Comparison of ENCODE assay signal across 21 cellular contexts in genomic region chr9:95755421-95755730, GRCh38.
DNase-seq lines count a peak whose midpoint lies in the region; ATAC-seq and TF ChIP-seq lines count a peak whose summit lies in the region.
"Had no signal": no experiment of that assay in that cellular context is flagged by ENCODE, and none has a peak within 500 bp of the region (broad histone marks: within the 10 kb centered on the region; RNA-seq: fewer than 3 reads in every experiment).

No MANE protein-coding gene starts in this region.

- H4K8ac ChIP-seq in trophoblast cell (ENCODE audit: low read depth, low read length), result no peak overlapping the region

- H3K4me3 ChIP-seq in gastroesophageal sphincter (no peak overlapping the region), trophoblast cell (ENCODE audit: low read depth, low read length) (no peak overlapping the region)
- H3K4me3 ChIP-seq: A549, GM12878, PC-9 had no signal

- TF ChIP-seq EP300 in gastroesophageal sphincter (IDR thresholded peaks at IDR 0.05), result no peak

- no peaks in the 10 kb centered on the region for H3K9me3 ChIP-seq in gastroesophageal sphincter
- no peaks in the 10 kb centered on the region for H3K9me3 ChIP-seq in trophoblast cell (ENCODE audit: insufficient read depth, low read depth, low read length)
- H3K9me3 ChIP-seq: A549 had no signal

- H3K23ac ChIP-seq in trophoblast cell (ENCODE audit: low read length), result no peak overlapping the region

- no peak overlapping the region for H2AFZ ChIP-seq in trophoblast cell (ENCODE audit: insufficient read depth, low read length, poor library complexity)
- H2AFZ ChIP-seq: PC-9 had no signal

- no peak overlapping the region for H2BK5ac ChIP-seq in trophoblast cell (ENCODE audit: low read depth, low read length, poor library complexity)

- H3K36me3 ChIP-seq in gastroesophageal sphincter (no peaks in the 10 kb centered on the region), trophoblast cell (ENCODE audit: control insufficient read depth in 1 of 2, insufficient read depth in 2 of 2, low read length in 2 of 2) (no peaks in the 10 kb centered on the region)

- H2BK120ac ChIP-seq in trophoblast cell (ENCODE audit: insufficient read depth, low read length, poor library complexity), result no peak overlapping the region

- peaks cover 6% of the 10 kb centered on the region for H3K27me3 ChIP-seq in gastroesophageal sphincter
- peaks cover 5% of the 10 kb centered on the region for H3K27me3 ChIP-seq in trophoblast cell (ENCODE audit: insufficient read depth, low read length)

- H3K79me2 ChIP-seq in trophoblast cell (ENCODE audit: control insufficient read depth, insufficient read depth, low read length, poor library complexity), result peaks cover 3% of the 10 kb centered on the region

- peak overlapping the region; percentile 41 for H4K91ac ChIP-seq in trophoblast cell (ENCODE audit: low read depth, low read length)

- DNase-seq in G401 (ENCODE audit: low spot score), result peak; percentile 32
- DNase-seq in RWPE1 (ENCODE audit: low spot score), result no peak
- no peak for DNase-seq in trophoblast cell
- DNase-seq: DND-41, GDM1, HFFc6, IMR-90, Karpas-422, NCI-H1105 treated with DMSO at 0.1 percent for 48 hours, NCI-H2029, NCI-H2171, NCI-H446 treated with DMSO at 0.1 percent for 48 hours, NCI-H774, PC-9 had no signal

- peak overlapping the region; percentile 16 for H2BK12ac ChIP-seq in trophoblast cell (ENCODE audit: low read length)

- H3K14ac ChIP-seq in trophoblast cell (ENCODE audit: low read length), result no peak overlapping the region

- POLR2A ChIA-PET in RWPE1 (lab: Yijun Ruan, JAX; ENCODE audit: low non-redundant PET), result no interaction called here

- no peak overlapping the region for H4K12ac ChIP-seq in trophoblast cell (ENCODE audit: low read depth, low read length)

- H3K18ac ChIP-seq in trophoblast cell (ENCODE audit: low read length), result no peak overlapping the region

- no peak overlapping the region for H2AK5ac ChIP-seq in trophoblast cell (ENCODE audit: low read length)

- no peak overlapping the region for H3K4ac ChIP-seq in trophoblast cell (ENCODE audit: low read depth, low read length)

- H3K4me2 ChIP-seq in trophoblast cell (ENCODE audit: low read length), result no peak overlapping the region
- H3K4me2 ChIP-seq: A549, PC-9 had no signal

- ATAC-seq in gastroesophageal sphincter, result no peak
- ATAC-seq in HG03469 (IDR thresholded peaks at IDR 0.05; ENCODE audit: unreplicated experiment), result no peak
- ATAC-seq in HG03097 (IDR thresholded peaks at IDR 0.05; ENCODE audit: low FRiP score, unreplicated experiment), result no peak
- no peak for ATAC-seq in GM21825 (IDR thresholded peaks at IDR 0.05; ENCODE audit: unreplicated experiment)
- ATAC-seq in GM18511 (IDR thresholded peaks at IDR 0.05; ENCODE audit: unreplicated experiment), result no peak
- ATAC-seq: A549, GM12878 had no signal

- WGBS in gastroesophageal sphincter (ENCODE audit: low coverage in 1 of 2), 2 donors, result 83 to 89% methylated on average over 2 to 3 of the region's 3 CpGs
- no CpG with 5 or more reads among the region's 3 CpGs for WGBS in trophoblast cell (ENCODE audit: extremely low coverage, insufficient coverage, insufficient read length)

- TF ChIP-seq CTCF in RWPE1 (conservative IDR thresholded peaks at IDR 0.05; ENCODE audit: low read depth), result no peak
- TF ChIP-seq CTCF in gastroesophageal sphincter (IDR thresholded peaks at IDR 0.05), result no peak

- TF ChIP-seq POLR2A in gastroesophageal sphincter (IDR thresholded peaks at IDR 0.05), result no peak

- CTCF ChIA-PET in RWPE1 (lab: Yijun Ruan, JAX), result interaction anchor here (1.4 kb wide), 1 partner anchor 19 kb away, joined by 3 read pairs; no protein-coding TSS in a partner anchor

- H3K27ac ChIP-seq in RWPE1, result peak overlapping the region; percentile 22; the same call in 1 of the 2 replicates
- H3K27ac ChIP-seq in gastroesophageal sphincter, result peak overlapping the region in 3 of 4 donors; percentile 41 to 72 (median 59)
- no peak overlapping the region for H3K27ac ChIP-seq in trophoblast cell (ENCODE audit: low read depth, low read length)
- H3K27ac ChIP-seq: A549, PC-9 had no signal

- no peak overlapping the region for H3K9ac ChIP-seq in trophoblast cell (ENCODE audit: low read length)

- H3K4me1 ChIP-seq in gastroesophageal sphincter (peaks cover 4 to 63% (median 7%) of the 10 kb centered on the region in 3 donors), trophoblast cell (ENCODE audit: control insufficient read depth in 1 of 2, insufficient read depth in 2 of 2, low read length in 2 of 2) (peaks cover 26 to 29% of the 10 kb centered on the region in 2 experiments)
- H3K4me1 ChIP-seq: A549 had no signal

- in situ Hi-C loops in G401 (cut with HindIII; ENCODE audit: low sequenced_read_pairs), result no loop called here

- H3K79me1 ChIP-seq in trophoblast cell (ENCODE audit: low read length), result peaks cover 11% of the 10 kb centered on the region
